8 cellular contexts compared by ENCODE assay signal in genomic region chr12:116319851-116320621, GRCh38. TPM values are rescaled to one million over a fixed set of nuclear protein-coding genes. Genes with fewer than 3 reads are reported as not detected.
A peak's percentile ranks its signal among the peaks of the same experiment; 100 is the strongest.
DNase-seq lines count a peak whose midpoint lies in the region; ATAC-seq, FAIRE-seq and TF ChIP-seq lines count a peak whose summit lies in the region.

No MANE protein-coding gene starts in this region.

- no peaks in the 10 kb centered on the region for H3K79me2 ChIP-seq in keratinocyte (ENCODE audit: control insufficient read depth, insufficient read depth, low read length)

- no peaks in the 10 kb centered on the region for H3K36me3 Mint-ChIP-seq in stimulated activated naive CD8-positive, alpha-beta T cell treated with anti-CD3 and anti-CD28 coated beads, Interleukin-15, Interleukin-2, amounts not matched to agents 100 ng/mL and 50 ng/mL, for 24 hours (ENCODE audit: low read depth)
- H3K36me3 Mint-ChIP-seq in T-helper 17 cell (ENCODE audit: low read depth), result no peaks in the 10 kb centered on the region

- FAIRE-seq in keratinocyte (lab: Jason Lieb, UNC), result peak; percentile 87

- peaks cover 58% of the 10 kb centered on the region for H3K4me1 Mint-ChIP-seq in stimulated activated naive CD8-positive, alpha-beta T cell treated with anti-CD3 and anti-CD28 coated beads, Interleukin-15, Interleukin-2, amounts not matched to agents 100 ng/mL and 50 ng/mL, for 24 hours (ENCODE audit: low read depth)
- H3K4me1 Mint-ChIP-seq in T-helper 17 cell, result peaks cover 17% of the 10 kb centered on the region

- no peaks in the 10 kb centered on the region for H3K9me3 Mint-ChIP-seq in stimulated activated naive CD8-positive, alpha-beta T cell treated with anti-CD3 and anti-CD28 coated beads, Interleukin-15, Interleukin-2, amounts not matched to agents 100 ng/mL and 50 ng/mL, for 24 hours

- H3K9me3 ChIP-seq in MG63 (no peaks in the 10 kb centered on the region), adipocyte (ENCODE audit: control insufficient read depth, low read length) (peaks cover 3% of the 10 kb centered on the region), keratinocyte (ENCODE audit: control insufficient read depth, low read depth, low read length) (no peaks in the 10 kb centered on the region), T-helper 17 cell (ENCODE audit: control insufficient read depth, low read length, poor library complexity, severe bottlenecking) (no peaks in the 10 kb centered on the region)

- H3K27me3 ChIP-seq in MG63 (no peaks in the 10 kb centered on the region), adipocyte (replicated peaks; ENCODE audit: control insufficient read depth, insufficient read depth, low read length) (no peaks in the 10 kb centered on the region), keratinocyte (ENCODE audit: control insufficient read depth, extremely low read depth, insufficient read depth, low read length) (no peaks in the 10 kb centered on the region)

- H3K4me1 ChIP-seq in adipocyte (ENCODE audit: control insufficient read depth, insufficient read depth, low read length) (peaks cover 25% of the 10 kb centered on the region), keratinocyte (ENCODE audit: control insufficient read depth, extremely low read depth, insufficient read depth, low read length) (peaks cover 31% of the 10 kb centered on the region)

- H3K36me3 ChIP-seq in MG63 (no peaks in the 10 kb centered on the region), adipocyte (ENCODE audit: control insufficient read depth, insufficient read depth, low read length, severe bottlenecking) (no peaks in the 10 kb centered on the region), keratinocyte (ENCODE audit: control insufficient read depth in 2 of 2, extremely low read depth in 1 of 2, insufficient read depth in 2 of 2, low read length in 2 of 2) (no peaks in the 10 kb centered on the region)

- peak overlapping the region; percentile 66 for H3K4me3 Mint-ChIP-seq in stimulated activated naive CD8-positive, alpha-beta T cell treated with anti-CD3 and anti-CD28 coated beads, Interleukin-15, Interleukin-2, amounts not matched to agents 100 ng/mL and 50 ng/mL, for 24 hours
- H3K4me3 Mint-ChIP-seq in T-helper 17 cell, result no peak overlapping the region

- H3K9ac ChIP-seq in adipocyte (ENCODE audit: low read length) (peak overlapping the region; percentile 84), keratinocyte (ENCODE audit: control insufficient read depth, extremely low read depth, insufficient read depth, low read length) (peak overlapping the region; percentile 66)

- peak overlapping the region; percentile 85 for H2AFZ ChIP-seq in keratinocyte (ENCODE audit: control insufficient read depth, low read length)

- peak overlapping the region; percentile 88 for H3K4me2 ChIP-seq in keratinocyte (ENCODE audit: control insufficient read depth, extremely low read depth, insufficient read depth, low read depth, low read length)

- TF ChIP-seq CTCF in keratinocyte (optimal IDR thresholded peaks at IDR 0.05 in 1 of 3, IDR thresholded peaks at IDR 0.05 in 1 of 3, conservative IDR thresholded peaks at IDR 0.05 in 1 of 3; ENCODE audit: extremely low read depth in 1 of 3, insufficient read depth in 2 of 3, low read length in 3 of 3), result no peak

- ATAC-seq in T-helper 17 cell (no peak), HG03469 (IDR thresholded peaks at IDR 0.05; ENCODE audit: unreplicated experiment) (no peak)

- H3K4me3 ChIP-seq in MG63 (no peak overlapping the region), adipocyte (ENCODE audit: low read length) (peak overlapping the region; percentile 67), keratinocyte (ENCODE audit: control insufficient read depth in 2 of 3, extremely low read depth in 1 of 3, insufficient read depth in 2 of 3, low read depth in 1 of 3, low read length in 3 of 3) (peak overlapping the region in 2 of 3 experiments; percentile 53 to 65)

- no peaks in the 10 kb centered on the region for H4K20me1 ChIP-seq in keratinocyte (ENCODE audit: control insufficient read depth, extremely low read depth, insufficient read depth, low read length)

- peak; percentile 93 for DNase-seq in AG08395 (ENCODE audit: low spot score)
- DNase-seq in MG63, result peak; percentile 87
- DNase-seq in adipocyte (ENCODE audit: low read depth), result peak; percentile 95
- DNase-seq in keratinocyte (ENCODE audit: low read depth, low spot score), result no peak
- DNase-seq in T-helper 17 cell, result no peak
- DNase-seq in stimulated activated naive CD4-positive, alpha-beta T cell treated with Interleukin-2 at 50 U/mL for 16 hours (lab: John Stamatoyannopoulos, UW), result no peak

- H3K27me3 Mint-ChIP-seq in stimulated activated naive CD8-positive, alpha-beta T cell treated with anti-CD3 and anti-CD28 coated beads, Interleukin-15, Interleukin-2, amounts not matched to agents 100 ng/mL and 50 ng/mL, for 24 hours, result peaks cover 5% of the 10 kb centered on the region
- H3K27me3 Mint-ChIP-seq in T-helper 17 cell, result peaks cover 10% of the 10 kb centered on the region

- H3K9me1 ChIP-seq in keratinocyte (ENCODE audit: control insufficient read depth, extremely low read depth, insufficient read depth, low read length), result no peaks in the 10 kb centered on the region

- dilution Hi-C loops in keratinocyte (cut with MboI; ENCODE audit: extremely low pct_ligation_motif_present, low sequenced_read_pairs), result no loop called here

- H3K27ac Mint-ChIP-seq in stimulated activated naive CD8-positive, alpha-beta T cell treated with anti-CD3 and anti-CD28 coated beads, Interleukin-15, Interleukin-2, amounts not matched to agents 100 ng/mL and 50 ng/mL, for 24 hours, result peak overlapping the region; percentile 97
- H3K27ac Mint-ChIP-seq in T-helper 17 cell, result no peak overlapping the region

- peak overlapping the region; percentile 89 for H3K27ac ChIP-seq in keratinocyte (ENCODE audit: control insufficient read depth, insufficient read depth, low read length)

RNA-seq across cellular contexts. Expression of gene MED13L, which starts 42.5 kb away (rescaled TPM):
- total RNA-seq in MG63 (2014; rRNA removed; shearing (Covaris generic); ENCODE audit: low replicate concordance), result 11.9 and 16.1 TPM in 2 replicates
- 25.9 to 31.7 TPM (median 28.2 TPM) in 3 replicates for polyA plus RNA-seq in keratinocyte
- polyA plus RNA-seq in keratinocyte (2011; ENCODE audit: low read depth), result 25.4 TPM
- 17.3 and 28.0 TPM in 2 replicates for polyA plus RNA-seq in keratinocyte (2011; cell fraction: cytosol; rRNA removed)
- 56.7 and 69.2 TPM in 2 replicates for polyA plus RNA-seq in keratinocyte (2011; cell fraction: nucleus; rRNA removed)
- polyA plus RNA-seq in keratinocyte (2012; ENCODE audit: low replicate concordance), result 19.9 and 27.2 TPM in 2 replicates
- polyA minus RNA-seq in keratinocyte, result 57.7 to 176 TPM (median 96.7 TPM) in 3 replicates
- polyA minus RNA-seq in keratinocyte (2011; cell fraction: cytosol; rRNA and poly(A)+ RNA removed), result 37.2 TPM
- 132 and 288 TPM in 2 replicates for polyA minus RNA-seq in keratinocyte (2011; cell fraction: nucleus; rRNA and poly(A)+ RNA removed)
- total RNA-seq in T-helper 17 cell, result 100 to 1,000 TPM; 184 to 193 TPM

Comparison
In these comparisons a context has a peak if more than half of its experiments do, and no peak if none do; other contexts are left out.
1. DNase-seq: peak in AG08395 (single experiment), MG63 (single experiment) and adipocyte (single experiment); none in keratinocyte (single experiment), T-helper 17 cell (0 of 3) and stimulated activated naive CD4-positive, alpha-beta T cell treated with Interleukin-2 at 50 U/mL for 16 hours (single experiment).
2. RNA of gene MED13L, which starts 42.5 kb away (total RNA-seq): 184 to 193 TPM in T-helper 17 cell; 11.9 to 16.1 TPM in MG63; every median in the first group is over 10 times any median in the second.